ENCODE assay signal across 1 cellular context in genomic region chr2:109352898-109353689, GRCh38.
A peak's percentile ranks its signal among the peaks of the same experiment; 100 is the strongest.
TF ChIP-seq lines count a peak whose summit lies in the region.

No MANE protein-coding gene starts in this region.

TF ChIP-seq in K562, 482 proteins besides CTCF, POLR2A, EP300 and RAD21 (continued from another document):
- TF ChIP-seq CBFA2T2 (conservative IDR thresholded peaks at IDR 0.05) (no peak), SUPT5H (IDR thresholded peaks at IDR 0.05) (no peak), SMARCA4 (IDR thresholded peaks at IDR 0.05) (no peak), ZBTB34 (CRISPR knock-in tag; IDR thresholded peaks at IDR 0.05) (no peak), ID3 (CRISPR knock-in tag; IDR thresholded peaks at IDR 0.05) (no peak), ID3 (tag; IDR thresholded peaks at IDR 0.05) (no peak), RAD51 (IDR thresholded peaks at IDR 0.05; ENCODE audit: borderline replicate concordance, low read depth) (0 out of 2 replicates have a peak, but pooled peaks have one; percentile 20), TFAM (CRISPR knock-in tag; conservative IDR thresholded peaks at IDR 0.05) (no peak), USF2 (CRISPR knock-in tag; IDR thresholded peaks at IDR 0.05) (peak; percentile 21; the same call in 1 of the 2 replicates), ZNF584 (CRISPR knock-in tag; IDR thresholded peaks at IDR 0.05; ENCODE audit: low read depth) (no peak), ZNF639 (CRISPR knock-in tag; conservative IDR thresholded peaks at IDR 0.05 in 1 of 2, IDR thresholded peaks at IDR 0.05 in 1 of 2) (no peak), BRD4 (IDR thresholded peaks at IDR 0.05) (no peak), BCOR (IDR thresholded peaks at IDR 0.05) (no peak)
